Comparison of ENCODE assay signal across 17 cellular contexts in the genomic region with DNA sequence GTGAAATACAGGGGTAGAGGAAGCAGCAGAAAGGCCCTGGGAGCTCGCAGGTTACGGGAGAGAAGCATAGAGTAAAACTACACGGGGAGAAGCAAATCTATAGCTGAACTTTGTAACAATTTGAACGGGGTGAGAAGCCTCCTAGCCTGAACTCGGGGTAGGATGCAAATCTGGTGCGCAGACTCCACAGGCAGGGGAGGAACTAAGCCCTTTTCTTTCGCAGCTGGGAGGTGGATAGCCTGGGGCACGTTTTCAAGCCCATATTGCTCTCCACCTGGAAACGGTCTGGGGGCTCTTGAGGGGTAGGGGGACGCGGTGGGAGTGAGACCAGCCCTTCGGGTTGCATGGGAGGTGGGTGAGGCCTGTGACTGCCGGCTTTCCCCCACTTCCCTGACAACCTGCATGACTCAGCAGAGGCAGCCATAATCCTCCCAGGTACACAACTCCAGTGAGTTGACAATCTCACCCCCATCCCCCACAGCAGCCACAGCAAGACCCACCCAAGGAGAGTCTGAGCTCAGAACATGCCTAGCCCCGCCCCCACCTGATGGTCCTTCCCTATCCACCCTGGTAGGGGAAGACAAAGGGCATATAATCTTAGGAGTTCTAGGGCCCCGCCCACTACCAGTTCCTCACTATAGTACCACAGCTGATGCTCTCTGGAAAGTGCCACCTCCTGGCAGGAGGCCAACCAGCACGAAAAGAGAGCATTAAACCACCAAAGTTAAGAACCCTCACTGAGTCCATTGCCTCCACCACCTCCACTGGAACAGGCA. TPM values are rescaled to one million over a fixed set of nuclear protein-coding genes. Genes with fewer than 3 reads are reported as not detected.
A peak's percentile ranks its signal among the peaks of the same experiment; 100 is the strongest.
DNase-seq lines count a peak whose midpoint lies in the region; ATAC-seq, FAIRE-seq and TF ChIP-seq lines count a peak whose summit lies in the region.
"Had no signal": no experiment of that assay in that cellular context is flagged by ENCODE, and none has a peak within 500 bp of the region (broad histone marks: within the 10 kb centered on the region; RNA-seq: fewer than 3 reads in every experiment).

No MANE protein-coding gene starts in this region.

- no peak for TF ChIP-seq CTCF in K562 (IDR thresholded peaks at IDR 0.05 in 2 of 3, conservative IDR thresholded peaks at IDR 0.05 in 1 of 3; ENCODE audit: insufficient read depth in 2 of 3, low read depth in 1 of 3, low read length in 3 of 3)
- no peak for TF ChIP-seq CTCF in nephron (IDR thresholded peaks at IDR 0.05; ENCODE audit: unreplicated experiment in 3 of 3)

- FAIRE-seq in K562 (lab: Jason Lieb, UNC), result no peak
- FAIRE-seq: A549, GM12878, keratinocyte had no signal

- H3K27me3 ChIP-seq in HUES64 (ENCODE audit: insufficient read depth, low read length) (no peaks in the 10 kb centered on the region), K562 (ENCODE audit: control insufficient read depth in 2 of 2, insufficient read depth in 2 of 2, low read length in 2 of 2) (peaks cover 11% of the 10 kb centered on the region in 2 experiments; a peak in 3 of 5 replicates)
- H3K27me3 ChIP-seq: adrenal gland, upper lobe of left lung had no signal

- BruUV-seq in K562 (replicated peaks; lab: Mats Ljungman, UMichigan), result no TSS peak

- H3K27ac ChIP-seq in HUES64 (ENCODE audit: low read depth, low read length), result peak overlapping the region; percentile 60; the same call in 1 of the 2 replicates
- no peak overlapping the region for H3K27ac ChIP-seq in K562 (ENCODE audit: extremely low read depth, low read depth, low read length)
- H3K27ac ChIP-seq: adrenal gland, upper lobe of left lung had no signal

- no peak for TF ChIP-seq EP300 in K562 (IDR thresholded peaks at IDR 0.05; ENCODE audit: low read length)

- H3K4me1 Mint-ChIP-seq in nephron, result peaks cover 10% of the 10 kb centered on the region

- H3K9me1 ChIP-seq in K562 (ENCODE audit: control insufficient read depth, insufficient read depth, low read length), result no peaks in the 10 kb centered on the region

- no peak for TF ChIP-seq RAD21 in K562 (CRISPR knock-in tag; conservative IDR thresholded peaks at IDR 0.05 in 1 of 2, IDR thresholded peaks at IDR 0.05 in 1 of 2)

- no peaks in the 10 kb centered on the region for H3K9me3 Mint-ChIP-seq in nephron

- H3K4me2 ChIP-seq in K562 (ENCODE audit: insufficient read depth, low read length), result no peak overlapping the region
- H3K4me2 ChIP-seq: A549 had no signal

- ATAC-seq in K562, result peak; percentile 64
- ATAC-seq: A549; GM12878; naive thymus-derived CD4-positive, alpha-beta T cell; Panc1 had no signal

- H3K36me3 Mint-ChIP-seq in nephron (ENCODE audit: low read depth), result no peaks in the 10 kb centered on the region

- H3K4me1 ChIP-seq in HUES64 (ENCODE audit: insufficient read depth, low read length) (peaks cover 18% of the 10 kb centered on the region), K562 (replicated peaks in 1 of 2; ENCODE audit: control insufficient read depth in 2 of 2, insufficient read depth in 2 of 2, low read length in 2 of 2) (no peaks in the 10 kb centered on the region; a peak in 1 of 5 replicates)
- H3K4me1 ChIP-seq: A549, adrenal gland, upper lobe of left lung had no signal

- peak overlapping the region in 2 of 3 experiments; percentile 65 to 72 for H3K27ac Mint-ChIP-seq in nephron

- H3K79me2 ChIP-seq in K562 (ENCODE audit: control insufficient read depth, insufficient read depth, low read length), result no peaks in the 10 kb centered on the region

- WGBS in HUES64, result 57% methylated on average over 16 of the region's 16 CpGs
- WGBS in K562 (ENCODE audit: insufficient coverage, low coverage, missing lambda C conversion rate), result 19% methylated on average over 15 of the region's 16 CpGs

- H3K9me3 ChIP-seq in HUES64 (ENCODE audit: insufficient read depth, low read depth, low read length), result no peaks in the 10 kb centered on the region
- no peaks in the 10 kb centered on the region for H3K9me3 ChIP-seq in K562 (replicated peaks; ENCODE audit: control insufficient read depth, insufficient read depth, low read depth, low read length)
- H3K9me3 ChIP-seq: A549, adrenal gland, upper lobe of left lung had no signal

- H3K9ac ChIP-seq in HUES64 (ENCODE audit: low read depth, low read length) (peak overlapping the region; percentile 69), K562 (ENCODE audit: insufficient read depth in 1 of 2, low read depth in 2 of 2, low read length in 2 of 2) (0 out of 4 replicates have a peak overlapping the region, but pooled peaks of 1 of the 2 experiments have one; percentile 17)

- peaks cover 4% of the 10 kb centered on the region for H3K27me3 Mint-ChIP-seq in nephron (ENCODE audit: low read depth)

- intact Hi-C loops in K562 (cut with micrococcal nuclease), result no loop called here

- peak overlapping the region; percentile 53 for H2AFZ ChIP-seq in K562 (ENCODE audit: low read depth, low read length)

- H3K36me3 ChIP-seq in HUES64 (ENCODE audit: insufficient read depth, low read length) (no peaks in the 10 kb centered on the region), K562 (ENCODE audit: control insufficient read depth, insufficient read depth, low read length) (no peaks in the 10 kb centered on the region)
- H3K36me3 ChIP-seq: adrenal gland, upper lobe of left lung had no signal

- DNase-seq in NCI-H2029 (lab: John Stamatoyannopoulos, UW) (peak; percentile 21), NCI-H2029 treated with DMSO at 0.1 percent for 48 hours (lab: John Stamatoyannopoulos, UW) (no peak), K562 (ENCODE audit: extremely low read depth in 1 of 4, low spot score in 3 of 4) (peak in 1 of 4 experiments; percentile 26), SW 1271 (lab: John Stamatoyannopoulos, UW) (no peak)
- no peak for DNase-seq in activated naive CD4-positive, alpha-beta T cell (lab: John Stamatoyannopoulos, UW)
- DNase-seq in stimulated activated CD8-positive, alpha-beta memory T cell treated with anti-CD3 and anti-CD28 coated beads, Interleukin-4, amount 100 ng/mL, for 48 hours, result no peak
- DNase-seq: adrenal gland; dermis blood vessel endothelial cell; naive thymus-derived CD4-positive, alpha-beta T cell; NCI-H2081 treated with DMSO at 0.1 percent for 48 hours had no signal

- POLR2A ChIA-PET in K562 (lab: Yijun Ruan, JAX), result interaction anchor here (0.8 kb wide), 1 partner anchor 177 kb away, joined by 4 read pairs; no protein-coding TSS in a partner anchor

- H4K20me1 ChIP-seq in K562 (replicated peaks; ENCODE audit: control insufficient read depth, insufficient read depth, low read length), result no peaks in the 10 kb centered on the region

- H3K4me3 ChIP-seq in HUES64 (ENCODE audit: low read length) (no peak overlapping the region), K562 (no peak overlapping the region)
- H3K4me3 ChIP-seq: A549, adrenal gland, GM12878, upper lobe of left lung had no signal

- no peak overlapping the region for H3K4me3 Mint-ChIP-seq in nephron
- H3K4me3 Mint-ChIP-seq: naive thymus-derived CD4-positive, alpha-beta T cell had no signal

- in situ Hi-C loops in K562 (cut with MboI), result no loop called here

- CTCF ChIA-PET in K562 (lab: Yijun Ruan, JAX; ENCODE audit: low intra/inter-chr PET ratio), result no interaction called here

- TF ChIP-seq POLR2A in K562 (conservative IDR thresholded peaks at IDR 0.05), result no peak

TF ChIP-seq in K562, 482 proteins besides CTCF, POLR2A, EP300 and RAD21 (continues in another document):
- TF ChIP-seq NRF1 (conservative IDR thresholded peaks at IDR 0.05 in 1 of 2, IDR thresholded peaks at IDR 0.05 in 1 of 2) (peak; percentile 29 to 41; a peak in 2 of 4 replicates), ZNF780A (CRISPR knock-in tag; IDR thresholded peaks at IDR 0.05) (no peak), DPF2 (IDR thresholded peaks at IDR 0.05) (0 out of 2 replicates have a peak, but pooled peaks have one; percentile 13), NFE2 (IDR thresholded peaks at IDR 0.05; ENCODE audit: low read depth) (peak; percentile 68), ZNF316 (IDR thresholded peaks at IDR 0.05) (peak; percentile 56; the same call in 1 of the 2 replicates), MCM3 (IDR thresholded peaks at IDR 0.05) (no peak), HDAC2 (IDR thresholded peaks at IDR 0.05) (no peak)
- TF ChIP-seq, protein P1, sequence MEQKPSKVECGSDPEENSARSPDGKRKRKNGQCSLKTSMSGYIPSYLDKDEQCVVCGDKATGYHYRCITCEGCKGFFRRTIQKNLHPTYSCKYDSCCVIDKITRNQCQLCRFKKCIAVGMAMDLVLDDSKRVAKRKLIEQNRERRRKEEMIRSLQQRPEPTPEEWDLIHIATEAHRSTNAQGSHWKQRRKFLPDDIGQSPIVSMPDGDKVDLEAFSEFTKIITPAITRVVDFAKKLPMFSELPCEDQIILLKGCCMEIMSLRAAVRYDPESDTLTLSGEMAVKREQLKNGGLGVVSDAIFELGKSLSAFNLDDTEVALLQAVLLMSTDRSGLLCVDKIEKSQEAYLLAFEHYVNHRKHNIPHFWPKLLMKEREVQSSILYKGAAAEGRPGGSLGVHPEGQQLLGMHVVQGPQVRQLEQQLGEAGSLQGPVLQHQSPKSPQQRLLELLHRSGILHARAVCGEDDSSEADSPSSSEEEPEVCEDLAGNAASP (IDR thresholded peaks at IDR 0.05), result no peak
- TF ChIP-seq, protein P2, sequence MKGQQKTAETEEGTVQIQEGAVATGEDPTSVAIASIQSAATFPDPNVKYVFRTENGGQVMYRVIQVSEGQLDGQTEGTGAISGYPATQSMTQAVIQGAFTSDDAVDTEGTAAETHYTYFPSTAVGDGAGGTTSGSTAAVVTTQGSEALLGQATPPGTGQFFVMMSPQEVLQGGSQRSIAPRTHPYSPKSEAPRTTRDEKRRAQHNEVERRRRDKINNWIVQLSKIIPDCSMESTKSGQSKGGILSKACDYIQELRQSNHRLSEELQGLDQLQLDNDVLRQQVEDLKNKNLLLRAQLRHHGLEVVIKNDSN (CRISPR knock-in tag; IDR thresholded peaks at IDR 0.05), result no peak

RNA-seq across cellular contexts. Expression of a gene that starts 29.9 kb away (rescaled TPM):
- polyA plus RNA-seq in HUES64 (2013, experiment 1 of 2), result 0.25 TPM
- 0.19 TPM for polyA plus RNA-seq in HUES64 (2013, experiment 2 of 2)
- total RNA-seq in K562 (2011; cell fraction: chromatin; rRNA removed; ENCODE audit: low replicate concordance), result not detected in 2 replicates
- total RNA-seq in K562 (2011; cell fraction: nucleolus; rRNA removed), result not detected in 2 replicates
- total RNA-seq in K562 (2011; cell fraction: nucleoplasm; rRNA removed), result not detected in 2 replicates
- total RNA-seq in K562 (2014; rRNA removed) (not detected in 2 replicates), K562 (2014; rRNA removed; fragmentation: Illumina TruSeq; extraction: Trizol) (not detected in 2 replicates), K562 (2015; rRNA removed; fragmentation: Illumina TruSeq; extraction: Trizol) (not detected in 2 replicates), K562 (2021) (not detected in 2 replicates)
- polyA plus RNA-seq in K562 (2011; rRNA removed) (not detected in 2 replicates), K562 (2014; fragmentation: Illumina TruSeq; extraction: Trizol) (not detected in 2 replicates), K562 (2014; fragmentation: Nextera tagmentation; extraction: Ambion mirVana) (not detected), K562 (2014; rRNA removed) (not detected in 2 replicates)
- not detected in 2 replicates for polyA plus RNA-seq in K562 (2011; cell fraction: cytosol; rRNA removed)
- not detected in 2 replicates for polyA plus RNA-seq in K562 (2011; cell fraction: nucleus; rRNA removed)
- not detected in 2 replicates for polyA plus RNA-seq in K562 (2012)
- not detected in 2 replicates for polyA minus RNA-seq in K562 (2011; rRNA and poly(A)+ RNA removed)
- not detected in 2 replicates for polyA minus RNA-seq in K562 (2011; cell fraction: cytosol; rRNA and poly(A)+ RNA removed)
- polyA minus RNA-seq in K562 (2011; cell fraction: nucleus; rRNA and poly(A)+ RNA removed), result not detected in 2 replicates
- total RNA-seq: naive thymus-derived CD4-positive, alpha-beta T cell had no signal
